17 cellular contexts compared by ENCODE assay signal in genomic region chr10:25028711-25029110, GRCh38. TPM values are rescaled to one million over a fixed set of nuclear protein-coding genes. Genes with fewer than 3 reads are reported as not detected.
"Had no signal": no experiment of that assay in that cellular context is flagged by ENCODE, and none has a peak within 500 bp of the region (broad histone marks: within the 10 kb centered on the region; RNA-seq: fewer than 3 reads in every experiment).

No MANE protein-coding gene starts in this region.

- H3K4me3 ChIP-seq: cardiac muscle cell, gastroesophageal sphincter, heart left ventricle, left ventricle myocardium inferior, prostate gland, right atrium auricular region, skin epidermis, tibial artery had no signal

- H3K9me3 ChIP-seq: gastroesophageal sphincter, prostate gland, tibial artery had no signal

- H3K4me1 ChIP-seq: gastroesophageal sphincter, prostate gland, right atrium auricular region had no signal

- H3K27me3 ChIP-seq: cardiac muscle cell, gastroesophageal sphincter, heart left ventricle, right atrium auricular region, tibial artery had no signal

- H3K36me3 ChIP-seq: cardiac muscle cell, gastroesophageal sphincter, heart left ventricle, left ventricle myocardium inferior, prostate gland, right atrium auricular region, tibial artery had no signal

- H3K27ac ChIP-seq: cardiac muscle cell, gastroesophageal sphincter, heart left ventricle, left ventricle myocardium inferior, prostate gland, right atrium auricular region, skin epidermis, tibial artery had no signal

- ATAC-seq: activated T-cell treated with anti-CD3 and anti-CD28 coated beads, Interleukin-2, amount 50 U/mL, for 72 hours; effector memory CD8-positive, alpha-beta T cell; gastroesophageal sphincter; heart left ventricle; stimulated activated naive CD8-positive, alpha-beta T cell treated with anti-CD3 and anti-CD28 coated beads, Interleukin-15, Interleukin-2, amounts not matched to agents 100 U/mL and 50 U/mL, for 24 hours had no signal

- DNase-seq: activated CD4-positive, alpha-beta T cell treated with anti-CD3 and anti-CD28 coated beads, Interleukin-2, amount 50 U/mL, for 1 hour; activated CD4-positive, CD25-positive, alpha-beta regulatory T cell treated with anti-CD3 and anti-CD28 coated beads, Interleukin-2, amount 50 U/mL, for 72 hours; activated CD8-positive, alpha-beta memory T cell treated with anti-CD3 and anti-CD28 coated beads, Interleukin-2, amount 50 U/mL, for 4 hours; activated gamma-delta T cell; activated T-cell treated with anti-CD3 and anti-CD28 coated beads, Interleukin-2, amount 50 U/mL, for 72 hours; effector memory CD8-positive, alpha-beta T cell; heart left ventricle; left ventricle myocardium inferior; occipital lobe; stimulated activated naive CD8-positive, alpha-beta T cell treated with anti-CD3 and anti-CD28 coated beads, Interleukin-15, Interleukin-2, amounts not matched to agents 100 U/mL and 50 U/mL, for 24 hours; substantia nigra; tibial artery had no signal

RNA-seq across cellular contexts. Expression of gene ENKUR, which starts 12.8 kb away (rescaled TPM):
- total RNA-seq: activated T-cell treated with anti-CD3 and anti-CD28 coated beads, Interleukin-2, amount 50 U/mL, for 72 hours; cardiac muscle cell; left ventricle myocardium inferior; right atrium auricular region had no signal
